8 cellular contexts compared by ENCODE assay signal in genomic region chr14:89000007-89000942, GRCh38.
DNase-seq lines count a peak whose midpoint lies in the region; ATAC-seq and TF ChIP-seq lines count a peak whose summit lies in the region.

No MANE protein-coding gene starts in this region.

- intact Hi-C loops in A673 (cut with micrococcal nuclease; ENCODE audit: unreplicated experiment) (no loop called here), Panc1 (cut with micrococcal nuclease; ENCODE audit: unreplicated experiment) (no loop called here), sciatic nerve (cut with DNase I) (no loop called here), ovary (cut with DNase I) (no loop called here)

- POLR2A ChIA-PET in A673 (lab: Charles Lee; ENCODE audit: low non-redundant PET) = no interaction called here
- POLR2A ChIA-PET in Panc1 (lab: Charles Lee) = no interaction called here

- TF ChIP-seq EP300 in ovary (IDR thresholded peaks at IDR 0.05) = no peak

- TF ChIP-seq POLR2A in ovary (IDR thresholded peaks at IDR 0.05) = no peak

- H3K9me3 ChIP-seq in A673 (ENCODE audit: low read depth, low read length, poor library complexity, severe bottlenecking) (no peaks in the 10 kb centered on the region), Panc1 (ENCODE audit: control insufficient read depth, insufficient read depth, low read depth, low read length) (no peaks in the 10 kb centered on the region), smooth muscle cell (replicated peaks; ENCODE audit: low read depth) (no peaks in the 10 kb centered on the region), ovary (peaks cover 0 to 3% of the 10 kb centered on the region in 2 donors)

- 79% methylated on average over 9 of the region's 9 CpGs for WGBS in smooth muscle cell (ENCODE audit: low lambda C conversion rate)
- WGBS in ovary, 3 donors = 73 to 75% (median 75%) methylated on average over 9 of the region's 9 CpGs

- in situ Hi-C loops in Panc1 (cut with HindIII; ENCODE audit: low pct_unique_long_range_greater_than_20kb, low sequenced_read_pairs) = no loop called here

- no peak overlapping the region for H3K4me2 ChIP-seq in smooth muscle cell

- H3K4me1 ChIP-seq in A673 (ENCODE audit: insufficient read depth, low read length, poor library complexity, severe bottlenecking) (no peaks in the 10 kb centered on the region), Panc1 (ENCODE audit: control insufficient read depth, insufficient read depth, low read length) (no peaks in the 10 kb centered on the region), smooth muscle cell (ENCODE audit: low read depth) (no peaks in the 10 kb centered on the region), ovary (ENCODE audit: insufficient read depth) (no peaks in the 10 kb centered on the region)

- no peaks in the 10 kb centered on the region for H3K27me3 ChIP-seq in A673 (replicated peaks; ENCODE audit: insufficient read depth, low read depth, low read length, poor library complexity)
- H3K27me3 ChIP-seq in Panc1 (ENCODE audit: control insufficient read depth, insufficient read depth, low read length) = no peaks in the 10 kb centered on the region
- H3K27me3 ChIP-seq in smooth muscle cell (ENCODE audit: low read depth) = no peaks in the 10 kb centered on the region
- no peaks in the 10 kb centered on the region for H3K27me3 ChIP-seq in ovary

- H3K36me3 ChIP-seq in A673 (ENCODE audit: insufficient read depth, low read length, poor library complexity, severe bottlenecking) = no peaks in the 10 kb centered on the region
- H3K36me3 ChIP-seq in Panc1 (ENCODE audit: control insufficient read depth, insufficient read depth, low read length) = no peaks in the 10 kb centered on the region
- no peaks in the 10 kb centered on the region for H3K36me3 ChIP-seq in smooth muscle cell (ENCODE audit: low read depth)
- no peaks in the 10 kb centered on the region for H3K36me3 ChIP-seq in ovary

- H3F3A ChIP-seq in smooth muscle cell (ENCODE audit: low read depth) = no peaks in the 10 kb centered on the region

- H4K20me1 ChIP-seq in smooth muscle cell (ENCODE audit: low read depth) = no peaks in the 10 kb centered on the region

- no TSS peak for BruUV-seq in A673 (replicated peaks; lab: Mats Ljungman, UMichigan)
- no TSS peak for BruUV-seq in Panc1 (replicated peaks; lab: Mats Ljungman, UMichigan)

- ATAC-seq in Panc1 = peak; percentile 53; the same call in 1 of the 2 replicates
- ATAC-seq in GM19351 (IDR thresholded peaks at IDR 0.05; ENCODE audit: unreplicated experiment) = no peak
- ATAC-seq in sciatic nerve = no peak

- H3K27ac ChIP-seq in A673 (ENCODE audit: low read depth, low read length, poor library complexity, severe bottlenecking) = no peak overlapping the region
- H3K27ac ChIP-seq in Panc1 (ENCODE audit: low read length) = no peak overlapping the region
- H3K27ac ChIP-seq in epithelial cell of prostate = peak overlapping the region; percentile 90
- H3K27ac ChIP-seq in smooth muscle cell (ENCODE audit: low read depth) = peak overlapping the region; percentile 52
- no peak overlapping the region for H3K27ac ChIP-seq in ovary

- CTCF ChIA-PET in A673 (lab: Charles Lee) (interaction anchor here (0.5 kb wide), 1 partner anchor 25 kb away, joined by 3 read pairs; no protein-coding TSS in a partner anchor), Panc1 (lab: Charles Lee) (no interaction called here)

- H3K79me2 ChIP-seq in smooth muscle cell (ENCODE audit: low read depth) = no peaks in the 10 kb centered on the region

- no peak overlapping the region for H3K9ac ChIP-seq in smooth muscle cell (ENCODE audit: low read depth)

- DNase-seq in A673 (ENCODE audit: low spot score) (peak; percentile 46), GM12865 (ENCODE audit: low read depth) (peak; percentile 33), Panc1 (ENCODE audit: low read depth, low spot score) (no peak), epithelial cell of prostate (ENCODE audit: low read depth, low spot score) (peak; percentile 90), smooth muscle cell (lab: John Stamatoyannopoulos, UW; ENCODE audit: unreplicated experiment) (no peak), sciatic nerve (ENCODE audit: low spot score) (no peak), ovary (no peak)

- peak overlapping the region; percentile 43 for H2AFZ ChIP-seq in smooth muscle cell (ENCODE audit: low read depth)

- TF ChIP-seq CTCF in A673 (conservative IDR thresholded peaks at IDR 0.05; ENCODE audit: low read depth, low read length) = no peak
- no peak for TF ChIP-seq CTCF in GM12865 (IDR thresholded peaks at IDR 0.05; ENCODE audit: insufficient read depth, low read depth, low read length, missing control alignments)
- TF ChIP-seq CTCF in Panc1 (IDR thresholded peaks at IDR 0.05) = no peak
- no peak for TF ChIP-seq CTCF in smooth muscle cell (IDR thresholded peaks at IDR 0.05; ENCODE audit: borderline replicate concordance, insufficient read depth, poor library complexity, severe bottlenecking)
- TF ChIP-seq CTCF in ovary (IDR thresholded peaks at IDR 0.05) = no peak

- no peak overlapping the region for H3K4me3 ChIP-seq in A673 (ENCODE audit: low read depth, low read length, poor library complexity, severe bottlenecking)
- H3K4me3 ChIP-seq in GM12865 (ENCODE audit: low read depth, low read length) = no peak overlapping the region
- no peak overlapping the region for H3K4me3 ChIP-seq in Panc1 (ENCODE audit: low read depth in 2 of 2, low read length in 2 of 2)
- no peak overlapping the region for H3K4me3 ChIP-seq in smooth muscle cell
- no peak overlapping the region for H3K4me3 ChIP-seq in ovary

Comparison
In these comparisons a context has a peak if more than half of its experiments do, and no peak if none do; other contexts are left out.
1. DNase-seq: peak in A673 (single experiment), GM12865 (single experiment) and epithelial cell of prostate (single experiment); none in Panc1 (single experiment), smooth muscle cell (single experiment), sciatic nerve (single experiment) and ovary (0 of 5).
2. H3K27ac ChIP-seq: peak in epithelial cell of prostate (single experiment) and smooth muscle cell (single experiment); none in A673 (single experiment), Panc1 (single experiment) and ovary (0 of 2).